19 cellular contexts compared by ENCODE assay signal in genomic region chr6:99485395-99485773, GRCh38.
"Had no signal": no experiment of that assay in that cellular context is flagged by ENCODE, and none has a peak within 500 bp of the region (broad histone marks: within the 10 kb centered on the region; RNA-seq: fewer than 3 reads in every experiment).

No MANE protein-coding gene starts in this region.

- H3K27me3 Mint-ChIP-seq: activated CD4-positive, alpha-beta memory T cell treated with anti-CD3 and anti-CD28 coated beads for 36 hours; activated naive CD4-positive, alpha-beta T cell treated with anti-CD3 and anti-CD28 coated beads, Interleukin-2, amount 50 U/mL, for 24 hours; dendritic cell treated with granulocyte-macrophage colony-stimulating factor and Interleukin-4, amounts not matched to agents 40 ng/mL and 50 ng/mL, for 4 days; stimulated activated naive CD8-positive, alpha-beta T cell treated with anti-CD3 and anti-CD28 coated beads, Interleukin-15, Interleukin-2, amounts not matched to agents 100 ng/mL and 50 ng/mL, for 24 hours had no signal

- DNase-seq: activated CD4-positive, alpha-beta memory T cell treated with anti-CD3 and anti-CD28 coated beads for 36 hours; activated CD4-positive, alpha-beta T cell treated with anti-CD3 and anti-CD28 coated beads for 48 hours; activated gamma-delta T cell; activated T-cell treated with anti-CD3 and anti-CD28 coated beads, Interleukin-2, amount 50 U/mL, for 48 hours; anterior cingulate cortex; body of pancreas; effector CD4-positive, alpha-beta T cell; left colon; mesenchymal stem cell; nephron progenitor cell; pancreas; psoas muscle; stimulated activated CD4-positive, alpha-beta T cell treated with anti-CD3 and anti-CD28 coated beads, Interleukin-4, amount 100 ng/mL, for 24 hours; tibial artery had no signal

- H3K27ac ChIP-seq: body of pancreas, cardiac muscle cell, pancreas, psoas muscle, right atrium auricular region, tibial artery had no signal

- H3K9me3 Mint-ChIP-seq: activated CD4-positive, alpha-beta memory T cell treated with anti-CD3 and anti-CD28 coated beads for 36 hours; activated naive CD4-positive, alpha-beta T cell treated with anti-CD3 and anti-CD28 coated beads, Interleukin-2, amount 50 U/mL, for 24 hours; dendritic cell treated with granulocyte-macrophage colony-stimulating factor and Interleukin-4, amounts not matched to agents 40 ng/mL and 50 ng/mL, for 4 days; nephron progenitor cell; stimulated activated naive CD8-positive, alpha-beta T cell treated with anti-CD3 and anti-CD28 coated beads, Interleukin-15, Interleukin-2, amounts not matched to agents 100 ng/mL and 50 ng/mL, for 24 hours had no signal

- H3K4me1 ChIP-seq: body of pancreas, pancreas, psoas muscle, right atrium auricular region, tibial artery had no signal

- H3K27ac Mint-ChIP-seq: activated CD4-positive, alpha-beta memory T cell treated with anti-CD3 and anti-CD28 coated beads for 36 hours; activated naive CD4-positive, alpha-beta T cell treated with anti-CD3 and anti-CD28 coated beads, Interleukin-2, amount 50 U/mL, for 24 hours; dendritic cell treated with granulocyte-macrophage colony-stimulating factor and Interleukin-4, amounts not matched to agents 40 ng/mL and 50 ng/mL, for 4 days; nephron progenitor cell; stimulated activated naive CD8-positive, alpha-beta T cell treated with anti-CD3 and anti-CD28 coated beads, Interleukin-15, Interleukin-2, amounts not matched to agents 100 ng/mL and 50 ng/mL, for 24 hours had no signal

- ATAC-seq: body of pancreas, left colon, pancreas, psoas muscle had no signal

- H3K4me3 ChIP-seq: body of pancreas, cardiac muscle cell, pancreas, psoas muscle, right atrium auricular region, tibial artery had no signal

- H3K27me3 ChIP-seq: body of pancreas, cardiac muscle cell, pancreas, right atrium auricular region, tibial artery had no signal

- H3K4me3 Mint-ChIP-seq: activated CD4-positive, alpha-beta memory T cell treated with anti-CD3 and anti-CD28 coated beads for 36 hours; activated naive CD4-positive, alpha-beta T cell treated with anti-CD3 and anti-CD28 coated beads, Interleukin-2, amount 50 U/mL, for 24 hours; dendritic cell treated with granulocyte-macrophage colony-stimulating factor and Interleukin-4, amounts not matched to agents 40 ng/mL and 50 ng/mL, for 4 days; nephron progenitor cell; stimulated activated naive CD8-positive, alpha-beta T cell treated with anti-CD3 and anti-CD28 coated beads, Interleukin-15, Interleukin-2, amounts not matched to agents 100 ng/mL and 50 ng/mL, for 24 hours had no signal
